Comparison of ENCODE assay signal across 32 cellular contexts in genomic region chr5:144122641-144123040, GRCh38.
"Had no signal": no experiment of that assay in that cellular context is flagged by ENCODE, and none has a peak within 500 bp of the region (broad histone marks: within the 10 kb centered on the region; RNA-seq: fewer than 3 reads in every experiment).

No MANE protein-coding gene starts in this region.

- DNase-seq: activated CD4-positive, alpha-beta T cell treated with anti-CD3 and anti-CD28 coated beads for 1 hour; activated CD4-positive, alpha-beta T cell treated with anti-CD3 and anti-CD28 coated beads, Interleukin-2, amount 10 ng/mL, durations not matched to agents 24 days and 14 days; activated CD4-positive, alpha-beta T cell treated with anti-CD3 and anti-CD28 coated beads, Interleukin-2, amount 50 U/mL, for 4 hours; activated CD4-positive, CD25-positive, alpha-beta regulatory T cell; activated CD8-positive, alpha-beta T cell treated with anti-CD3 and anti-CD28 coated beads for 36 hours; activated gamma-delta T cell; activated naive CD4-positive, alpha-beta T cell treated with Interleukin-2 at 50 U/mL for 16 hours; activated naive CD8-positive, alpha-beta T cell treated with anti-CD3 and anti-CD28 coated beads, Interleukin-2, amount 10 ng/mL, durations not matched to agents 7 days and 5 days; activated T-cell treated with anti-CD3 and anti-CD28 coated beads, Interleukin-2, amount 50 U/mL, for 24 hours; amygdala; MM.1S; MV-4-11; NCI-H1092; NCI-H1436 treated with DMSO at 0.1 percent for 48 hours; NCI-H1694 treated with DMSO at 0.1 percent for 48 hours; NCI-H2029; NCI-H345; NCI-H526 treated with DMSO at 0.1 percent for 48 hours; NCI-H774; PC-3; Peyer's patch; RPMI8226; SHP77 treated with DMSO at 0.1 percent for 48 hours; SW 1271; T-helper 1 cell; T-helper 2 cell; T-helper 9 cell had no signal

- H3K4me2 ChIP-seq: KMS-11 had no signal

- H3K4me3 ChIP-seq: ascending aorta, cardiac muscle cell, Peyer's patch, SJSA1 had no signal

- H3K4me1 ChIP-seq: ascending aorta, Peyer's patch, SJSA1 had no signal

- H3K27me3 ChIP-seq: ascending aorta, cardiac muscle cell, Peyer's patch, SJSA1 had no signal

- ATAC-seq: activated CD8-positive, alpha-beta T cell treated with anti-CD3 and anti-CD28 coated beads for 36 hours; PC-3 had no signal

- H3K9me3 ChIP-seq: ascending aorta, Peyer's patch, SJSA1 had no signal

- H3K27ac ChIP-seq: ascending aorta, cardiac muscle cell, KMS-11, Peyer's patch, SJSA1, VCaP had no signal

- H3K9ac ChIP-seq: KMS-11 had no signal

- H3K36me3 ChIP-seq: ascending aorta, cardiac muscle cell, Peyer's patch, SJSA1 had no signal
